Comparison of ENCODE assay signal across 26 cellular contexts in the genomic region with DNA sequence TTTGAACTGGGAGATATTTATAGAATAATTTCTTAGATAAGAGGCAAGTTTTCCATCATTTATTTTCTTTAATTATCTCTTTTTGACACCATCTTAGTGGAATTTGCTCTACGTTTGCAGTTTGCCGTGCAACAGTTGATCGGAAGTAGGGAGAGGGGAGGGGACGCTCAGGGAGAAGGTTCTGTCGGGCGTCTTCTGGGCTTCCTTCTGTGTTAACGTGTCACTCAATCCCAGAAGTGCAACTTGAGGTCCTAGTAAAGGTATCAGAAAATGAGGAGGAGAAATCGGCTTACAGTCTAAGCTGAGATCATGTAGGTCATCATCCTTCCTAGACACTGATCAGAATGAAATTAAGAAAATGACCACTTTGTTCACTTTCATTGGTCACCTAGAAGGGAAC.
DNase-seq lines count a peak whose midpoint lies in the region; ATAC-seq and TF ChIP-seq lines count a peak whose summit lies in the region.
"Had no signal": no experiment of that assay in that cellular context is flagged by ENCODE, and none has a peak within 500 bp of the region (broad histone marks: within the 10 kb centered on the region; RNA-seq: fewer than 3 reads in every experiment).

No MANE protein-coding gene starts in this region.

- peak; percentile 35 for DNase-seq in H7
- DNase-seq in endothelial cell (ENCODE audit: low spot score): no peak
- DNase-seq in osteoblast (ENCODE audit: insufficient read length, low spot score, missing footprints): peak; percentile 72
- no peak for DNase-seq in natural killer cell treated with Interleukin-12 subunit alpha and Interleukin-12 subunit beta and Interleukin-15 and Interleukin-18, amount 100 ng/mL, for 72 hours (ENCODE audit: low spot score)
- no peak for DNase-seq in testis
- DNase-seq in activated T-helper 1 cell treated with anti-CD3 and anti-CD28 coated beads, Interleukin-12 subunit alpha, Interleukin-12 subunit beta, Interleukin-2, Interleukin-4 antibody, amounts not matched to agents 30 ng/mL and 10 ng/mL and 1 ng/mL, durations not matched to agents 14 hours and 24 hours and 36 hours (ENCODE audit: low spot score): no peak
- DNase-seq: 8988T; ACHN; BE2C; C1 segment of cervical spinal cord; CD4-positive, alpha-beta memory T cell; CD4-positive, CD25-positive, alpha-beta regulatory T cell; CD8-positive, alpha-beta memory T cell; COR-L47; DMS 273 treated with DMSO at 0.1 percent for 48 hours; DMS153; DMS53; DMS79; DND-41; EL; GDM1 had no signal

- intact Hi-C loops in testis (cut with DNase I; ENCODE audit: low total_unique reads): no loop called here
- intact Hi-C loops in activated T-helper 1 cell treated with anti-CD3 and anti-CD28 coated beads, Interleukin-12 subunit alpha, Interleukin-12 subunit beta, Interleukin-2, Interleukin-4 antibody, amounts not matched to agents 30 ng/mL and 10 ng/mL and 1 ng/mL, durations not matched to agents 14 hours and 24 hours and 36 hours (cut with micrococcal nuclease): no loop called here

- WGBS in testis, 2 donors: 85 to 95% methylated on average over 8 of the region's 8 CpGs

- no peaks in the 10 kb centered on the region for H3K79me2 ChIP-seq in osteoblast (ENCODE audit: insufficient read depth, low read length)

- peaks cover 13% of the 10 kb centered on the region for H3K36me3 Mint-ChIP-seq in endothelial cell (ENCODE audit: low read depth, unreplicated experiment)
- no peaks in the 10 kb centered on the region for H3K36me3 Mint-ChIP-seq in natural killer cell treated with Interleukin-12 subunit alpha and Interleukin-12 subunit beta and Interleukin-15 and Interleukin-18, amount 100 ng/mL, for 72 hours
- H3K36me3 Mint-ChIP-seq in activated T-helper 1 cell treated with anti-CD3 and anti-CD28 coated beads, Interleukin-12 subunit alpha, Interleukin-12 subunit beta, Interleukin-2, Interleukin-4 antibody, amounts not matched to agents 30 ng/mL and 10 ng/mL and 1 ng/mL, durations not matched to agents 14 hours and 24 hours and 36 hours (ENCODE audit: low read depth): no peaks in the 10 kb centered on the region
- H3K36me3 Mint-ChIP-seq: CD4-positive, alpha-beta memory T cell; CD4-positive, CD25-positive, alpha-beta regulatory T cell had no signal

- H3K27me3 Mint-ChIP-seq in endothelial cell (ENCODE audit: unreplicated experiment): peaks cover 4% of the 10 kb centered on the region
- no peaks in the 10 kb centered on the region for H3K27me3 Mint-ChIP-seq in natural killer cell treated with Interleukin-12 subunit alpha and Interleukin-12 subunit beta and Interleukin-15 and Interleukin-18, amount 100 ng/mL, for 72 hours
- peaks cover 3% of the 10 kb centered on the region for H3K27me3 Mint-ChIP-seq in activated T-helper 1 cell treated with anti-CD3 and anti-CD28 coated beads, Interleukin-12 subunit alpha, Interleukin-12 subunit beta, Interleukin-2, Interleukin-4 antibody, amounts not matched to agents 30 ng/mL and 10 ng/mL and 1 ng/mL, durations not matched to agents 14 hours and 24 hours and 36 hours (ENCODE audit: insufficient read depth)
- H3K27me3 Mint-ChIP-seq: CD4-positive, alpha-beta memory T cell; CD8-positive, alpha-beta memory T cell had no signal

- TF ChIP-seq POLR2A in testis (IDR thresholded peaks at IDR 0.05): no peak

- no peak overlapping the region for H3K4me2 ChIP-seq in osteoblast (ENCODE audit: insufficient read depth, low read length)
- H3K4me2 ChIP-seq: BLaER1 had no signal

- POLR2A ChIA-PET in HEK293 (lab: Yijun Ruan, JAX): no interaction called here

- H3K27ac Mint-ChIP-seq in endothelial cell (ENCODE audit: unreplicated experiment): peak overlapping the region; percentile 49
- H3K27ac Mint-ChIP-seq in natural killer cell treated with Interleukin-12 subunit alpha and Interleukin-12 subunit beta and Interleukin-15 and Interleukin-18, amount 100 ng/mL, for 72 hours: no peak overlapping the region
- no peak overlapping the region for H3K27ac Mint-ChIP-seq in activated T-helper 1 cell treated with anti-CD3 and anti-CD28 coated beads, Interleukin-12 subunit alpha, Interleukin-12 subunit beta, Interleukin-2, Interleukin-4 antibody, amounts not matched to agents 30 ng/mL and 10 ng/mL and 1 ng/mL, durations not matched to agents 14 hours and 24 hours and 36 hours
- H3K27ac Mint-ChIP-seq: CD14-positive monocyte; CD4-positive, alpha-beta memory T cell; CD4-positive, CD25-positive, alpha-beta regulatory T cell had no signal

- H3K4me1 ChIP-seq in HEK293 (ENCODE audit: control insufficient read depth, insufficient read depth, low read length): no peaks in the 10 kb centered on the region
- peaks cover 10% of the 10 kb centered on the region for H3K4me1 ChIP-seq in osteoblast (ENCODE audit: insufficient read depth, low read length)
- H3K4me1 ChIP-seq in testis: peaks cover 13% of the 10 kb centered on the region

- H3K27me3 ChIP-seq in H7 (ENCODE audit: control insufficient read depth, insufficient read depth, low read length): no peaks in the 10 kb centered on the region
- peaks cover 2% of the 10 kb centered on the region for H3K27me3 ChIP-seq in osteoblast (ENCODE audit: insufficient read depth, low read length)
- no peaks in the 10 kb centered on the region for H3K27me3 ChIP-seq in testis
- H3K27me3 ChIP-seq: BE2C had no signal

- no peak overlapping the region for H2AFZ ChIP-seq in osteoblast (ENCODE audit: low read length)

- H3K4me3 ChIP-seq in H7 (ENCODE audit: insufficient read depth, low read depth, low read length) (no peak overlapping the region), HEK293 (ENCODE audit: low read depth, low read length) (no peak overlapping the region), osteoblast (ENCODE audit: insufficient read depth, low read length) (no peak overlapping the region), testis (no peak overlapping the region)
- H3K4me3 ChIP-seq: BLaER1, GM12878 had no signal

- no peaks in the 10 kb centered on the region for H4K20me1 ChIP-seq in osteoblast (ENCODE audit: insufficient read depth, low read length)
- H4K20me1 ChIP-seq: BLaER1 had no signal

- H3K27ac ChIP-seq in HEK293 (ENCODE audit: extremely low read depth, low read depth, low read length) (no peak overlapping the region), osteoblast (ENCODE audit: low read depth, low read length) (no peak overlapping the region), testis (no peak overlapping the region)
- H3K27ac ChIP-seq: BLaER1 had no signal

- no peak overlapping the region for H3K4me3 Mint-ChIP-seq in endothelial cell (ENCODE audit: unreplicated experiment)
- H3K4me3 Mint-ChIP-seq in natural killer cell treated with Interleukin-12 subunit alpha and Interleukin-12 subunit beta and Interleukin-15 and Interleukin-18, amount 100 ng/mL, for 72 hours: no peak overlapping the region
- no peak overlapping the region for H3K4me3 Mint-ChIP-seq in activated T-helper 1 cell treated with anti-CD3 and anti-CD28 coated beads, Interleukin-12 subunit alpha, Interleukin-12 subunit beta, Interleukin-2, Interleukin-4 antibody, amounts not matched to agents 30 ng/mL and 10 ng/mL and 1 ng/mL, durations not matched to agents 14 hours and 24 hours and 36 hours
- H3K4me3 Mint-ChIP-seq: CD14-positive monocyte; CD4-positive, alpha-beta memory T cell; CD4-positive, CD25-positive, alpha-beta regulatory T cell; CD8-positive, alpha-beta memory T cell had no signal

- H3K9me3 ChIP-seq in HEK293 (ENCODE audit: control insufficient read depth, insufficient read depth, low read depth, low read length) (no peaks in the 10 kb centered on the region), osteoblast (ENCODE audit: low read depth, low read length) (no peaks in the 10 kb centered on the region), testis (no peaks in the 10 kb centered on the region)
- H3K9me3 ChIP-seq: BE2C, BLaER1 had no signal

- H3K36me3 ChIP-seq in H7 (replicated peaks; ENCODE audit: control insufficient read depth, insufficient read depth, low read length) (no peaks in the 10 kb centered on the region), HEK293 (ENCODE audit: control insufficient read depth in 2 of 2, insufficient read depth in 1 of 2, low read length in 2 of 2) (peaks cover 0 to 3% of the 10 kb centered on the region in 2 experiments; a peak in 1 of 3 replicates), osteoblast (ENCODE audit: insufficient read depth, low read length) (no peaks in the 10 kb centered on the region), testis (ENCODE audit: low read depth, missing control alignments) (no peaks in the 10 kb centered on the region)
- H3K36me3 ChIP-seq: BE2C, BLaER1 had no signal

- no peak for TF ChIP-seq CTCF in HEK293 (tag by site-specific recombination; IDR thresholded peaks at IDR 0.05)
- no peak for TF ChIP-seq CTCF in endothelial cell (IDR thresholded peaks at IDR 0.05; ENCODE audit: unreplicated experiment)
- no peak for TF ChIP-seq CTCF in osteoblast (IDR thresholded peaks at IDR 0.05; ENCODE audit: extremely low read depth, low read depth, low read length)
- no peak for TF ChIP-seq CTCF in testis (IDR thresholded peaks at IDR 0.05)

- CTCF ChIA-PET in HEK293 (lab: Yijun Ruan, JAX): no interaction called here

- H3K4me1 Mint-ChIP-seq in endothelial cell (ENCODE audit: unreplicated experiment): peaks cover 34% of the 10 kb centered on the region
- H3K4me1 Mint-ChIP-seq in natural killer cell treated with Interleukin-12 subunit alpha and Interleukin-12 subunit beta and Interleukin-15 and Interleukin-18, amount 100 ng/mL, for 72 hours (ENCODE audit: low read depth in 2 of 2): no peaks in the 10 kb centered on the region
- peaks cover 6% of the 10 kb centered on the region for H3K4me1 Mint-ChIP-seq in activated T-helper 1 cell treated with anti-CD3 and anti-CD28 coated beads, Interleukin-12 subunit alpha, Interleukin-12 subunit beta, Interleukin-2, Interleukin-4 antibody, amounts not matched to agents 30 ng/mL and 10 ng/mL and 1 ng/mL, durations not matched to agents 14 hours and 24 hours and 36 hours (ENCODE audit: low read depth)
- H3K4me1 Mint-ChIP-seq: CD4-positive, alpha-beta memory T cell; CD8-positive, alpha-beta memory T cell had no signal

- ATAC-seq in natural killer cell treated with Interleukin-12 subunit alpha and Interleukin-12 subunit beta and Interleukin-15 and Interleukin-18, amount 100 ng/mL, for 72 hours: no peak
- no peak for ATAC-seq in HG02885 (IDR thresholded peaks at IDR 0.05; ENCODE audit: poor library complexity, unreplicated experiment)
- ATAC-seq: GM12878 had no signal

- H3K9me3 Mint-ChIP-seq in endothelial cell (ENCODE audit: unreplicated experiment): no peaks in the 10 kb centered on the region
- H3K9me3 Mint-ChIP-seq in natural killer cell treated with Interleukin-12 subunit alpha and Interleukin-12 subunit beta and Interleukin-15 and Interleukin-18, amount 100 ng/mL, for 72 hours: no peaks in the 10 kb centered on the region
- H3K9me3 Mint-ChIP-seq in activated T-helper 1 cell treated with anti-CD3 and anti-CD28 coated beads, Interleukin-12 subunit alpha, Interleukin-12 subunit beta, Interleukin-2, Interleukin-4 antibody, amounts not matched to agents 30 ng/mL and 10 ng/mL and 1 ng/mL, durations not matched to agents 14 hours and 24 hours and 36 hours: no peaks in the 10 kb centered on the region
- H3K9me3 Mint-ChIP-seq: CD14-positive monocyte; CD4-positive, alpha-beta memory T cell; CD8-positive, alpha-beta memory T cell had no signal

TF ChIP-seq in HEK293, 187 proteins besides CTCF, POLR2A, EP300 and RAD21:
- TF ChIP-seq SCRT2 (tag by site-specific recombination; IDR thresholded peaks at IDR 0.05) (0 out of 2 replicates have a peak, but pooled peaks have one; percentile 11), YY1 (tag by site-specific recombination; IDR thresholded peaks at IDR 0.05) (no peak)

Comparison
In these comparisons a context has a peak if more than half of its experiments do, and no peak if none do; other contexts are left out.
1. DNase-seq: peak in H7 (single experiment) and osteoblast (single experiment); none in endothelial cell (single experiment), natural killer cell treated with Interleukin-12 subunit alpha and Interleukin-12 subunit beta and Interleukin-15 and Interleukin-18, amount 100 ng/mL, for 72 hours (single experiment), testis (single experiment) and activated T-helper 1 cell treated with anti-CD3 and anti-CD28 coated beads, Interleukin-12 subunit alpha, Interleukin-12 subunit beta, Interleukin-2, Interleukin-4 antibody, amounts not matched to agents 30 ng/mL and 10 ng/mL and 1 ng/mL, durations not matched to agents 14 hours and 24 hours and 36 hours (single experiment).